18 cellular contexts compared by ENCODE assay signal in genomic region chr13:44329909-44330545, GRCh38. TPM values are rescaled to one million over a fixed set of nuclear protein-coding genes. Genes with fewer than 3 reads are reported as not detected.
A peak's percentile ranks its signal among the peaks of the same experiment; 100 is the strongest.
DNase-seq lines count a peak whose midpoint lies in the region; ATAC-seq, FAIRE-seq and TF ChIP-seq lines count a peak whose summit lies in the region.
"Had no signal": no experiment of that assay in that cellular context is flagged by ENCODE, and none has a peak within 500 bp of the region (broad histone marks: within the 10 kb centered on the region; RNA-seq: fewer than 3 reads in every experiment).

No MANE protein-coding gene starts in this region.

- ATAC-seq in HepG2: peak; percentile 79
- no peak for ATAC-seq in right lobe of liver

- peaks cover 44% of the 10 kb centered on the region for H3K4me1 Mint-ChIP-seq in nephron progenitor cell
- H3K4me1 Mint-ChIP-seq: CD8-positive, alpha-beta memory T cell had no signal

- H3K4me3 ChIP-seq in HepG2 (replicated peaks in 1 of 3; ENCODE audit: insufficient read depth in 1 of 3, low read depth in 2 of 3, low read length in 3 of 3) (no peak overlapping the region), right lobe of liver (no peak overlapping the region), sigmoid colon (no peak overlapping the region)
- H3K4me3 ChIP-seq: BLaER1 had no signal

- no peak for FAIRE-seq in HepG2 (lab: Jason Lieb, UNC)
- FAIRE-seq: GM19239, H1, HTR-8/SVneo had no signal

- no TSS peak for BruUV-seq in HepG2 (replicated peaks; lab: Mats Ljungman, UMichigan)

- TF ChIP-seq POLR2A in HepG2 (IDR thresholded peaks at IDR 0.05; ENCODE audit: insufficient read depth in 1 of 2, low read depth in 2 of 2, low read length in 2 of 2): no peak
- TF ChIP-seq POLR2A in right lobe of liver (IDR thresholded peaks at IDR 0.05): no peak
- TF ChIP-seq POLR2A in sigmoid colon (IDR thresholded peaks at IDR 0.05): no peak

- H3K4me2 ChIP-seq in HepG2 (ENCODE audit: low read depth, low read length): no peak overlapping the region
- H3K4me2 ChIP-seq: BLaER1 had no signal

- POLR2A ChIA-PET in HepG2 (lab: Yijun Ruan, JAX): no interaction called here

- DNase-seq in HepG2 (ENCODE audit: low spot score) (no peak), right lobe of liver (no peak), nephron progenitor cell (no peak), sigmoid colon (no peak), NCI-H446 (lab: John Stamatoyannopoulos, UW) (no peak), hypothalamus (lab: John Stamatoyannopoulos, UW) (no peak), DMS53 treated with DMSO at 0.1 percent for 48 hours (lab: John Stamatoyannopoulos, UW; ENCODE audit: unreplicated experiment) (no peak)
- DNase-seq: 8988T; AML-193; Caco-2; CD8-positive, alpha-beta memory T cell; GF-D8; HCEC 1CT; HFFc6 had no signal

- TF ChIP-seq CTCF in HepG2 (CRISPR knock-in tag; IDR thresholded peaks at IDR 0.05) (no peak), right lobe of liver (IDR thresholded peaks at IDR 0.05) (no peak), nephron progenitor cell (IDR thresholded peaks at IDR 0.05) (no peak), sigmoid colon (IDR thresholded peaks at IDR 0.05) (no peak)

- H3K79me2 ChIP-seq in HepG2 (ENCODE audit: insufficient read depth, low read length): no peaks in the 10 kb centered on the region

- CTCF ChIA-PET in HepG2 (lab: Yijun Ruan, JAX; ENCODE audit: low intra/inter-chr PET ratio, low total read pairs): no interaction called here

- H3K4me3 Mint-ChIP-seq in nephron progenitor cell: no peak overlapping the region
- H3K4me3 Mint-ChIP-seq: CD8-positive, alpha-beta memory T cell; HFFc6 had no signal

- WGBS in HepG2 (ENCODE audit: low lambda C conversion rate): 53% methylated on average over 9 of the region's 10 CpGs
- 94% methylated on average over 2 of the region's 10 CpGs for WGBS in right lobe of liver (ENCODE audit: insufficient coverage, low coverage, low lambda C conversion rate, missing lambda C conversion rate)
- WGBS in sigmoid colon, 2 donors: 90 to 93% methylated on average over 10 of the region's 10 CpGs

- H2AFZ ChIP-seq in HepG2 (ENCODE audit: low read length): no peak overlapping the region

- H3K36me3 Mint-ChIP-seq in nephron progenitor cell (ENCODE audit: low read depth): peaks cover 5% of the 10 kb centered on the region

- intact Hi-C loops in HepG2 (cut with micrococcal nuclease; ENCODE audit: unreplicated experiment) (no loop called here), right lobe of liver (cut with DNase I) (no loop called here), sigmoid colon (cut with DNase I) (no loop called here)

- H3K4me1 ChIP-seq in HepG2 (ENCODE audit: insufficient read depth, low read length): no peaks in the 10 kb centered on the region
- no peaks in the 10 kb centered on the region for H3K4me1 ChIP-seq in right lobe of liver
- peaks cover 0 to 44% (median 39%) of the 10 kb centered on the region in 4 donors for H3K4me1 ChIP-seq in sigmoid colon

- H3K27ac ChIP-seq in HepG2 (ENCODE audit: extremely low read length, insufficient read depth, low read length) (no peak overlapping the region), right lobe of liver (no peak overlapping the region), sigmoid colon (peak overlapping the region in 3 of 4 donors; percentile 24 to 85 (median 85))
- H3K27ac ChIP-seq: BLaER1 had no signal

- in situ Hi-C loops in HepG2 (cut with HindIII; ENCODE audit: extremely low pct_ligation_motif_present, low pct_unique_long_range_greater_than_20kb): no loop called here

- H3K9me3 ChIP-seq in HepG2 (ENCODE audit: low read length) (no peaks in the 10 kb centered on the region), right lobe of liver (no peaks in the 10 kb centered on the region), sigmoid colon (no peaks in the 10 kb centered on the region)
- H3K9me3 ChIP-seq: BLaER1 had no signal

- H4K20me1 ChIP-seq in HepG2 (ENCODE audit: insufficient read depth, low read length): no peaks in the 10 kb centered on the region
- H4K20me1 ChIP-seq: BLaER1 had no signal

- H3K9ac ChIP-seq in HepG2 (ENCODE audit: insufficient read depth, low read depth, low read length): no peak overlapping the region
- H3K9ac ChIP-seq: BLaER1 had no signal

- peaks cover 7% of the 10 kb centered on the region for H3K27me3 Mint-ChIP-seq in nephron progenitor cell (ENCODE audit: low read depth, poor library complexity)

- H3K36me3 ChIP-seq in HepG2 (replicated peaks in 1 of 2; ENCODE audit: control insufficient read depth in 1 of 2, insufficient read depth in 2 of 2, low read length in 2 of 2) (no peaks in the 10 kb centered on the region), right lobe of liver (no peaks in the 10 kb centered on the region), sigmoid colon (no peaks in the 10 kb centered on the region)
- H3K36me3 ChIP-seq: BLaER1 had no signal

- 0 out of 5 replicates have a peak, but pooled peaks cover 0 to 2% of the 10 kb centered on the region in 2 experiments for H3K27me3 ChIP-seq in HepG2 (ENCODE audit: control insufficient read depth in 1 of 2, insufficient read depth in 2 of 2, low read length in 2 of 2)
- H3K27me3 ChIP-seq in right lobe of liver: no peaks in the 10 kb centered on the region
- H3K27me3 ChIP-seq in sigmoid colon: no peaks in the 10 kb centered on the region
- H3K27me3 ChIP-seq: BLaER1 had no signal

- TF ChIP-seq EP300 in HepG2 (IDR thresholded peaks at IDR 0.05; ENCODE audit: low read depth in 2 of 2, low read length in 2 of 2) (no peak), HepG2 (CRISPR knock-in tag; IDR thresholded peaks at IDR 0.05; ENCODE audit: borderline replicate concordance) (no peak), sigmoid colon (IDR thresholded peaks at IDR 0.05) (no peak)

- peaks cover 26% of the 10 kb centered on the region for H3K9me3 Mint-ChIP-seq in nephron progenitor cell

- H3K27ac Mint-ChIP-seq in nephron progenitor cell: peak overlapping the region; percentile 44
- H3K27ac Mint-ChIP-seq: CD8-positive, alpha-beta memory T cell; HFFc6 had no signal

- no peak for TF ChIP-seq RAD21 in HepG2 (CRISPR knock-in tag; IDR thresholded peaks at IDR 0.05)

TF ChIP-seq in HepG2, 621 proteins besides CTCF, POLR2A, EP300 and RAD21:
- TF ChIP-seq ZNF33A (CRISPR knock-in tag; IDR thresholded peaks at IDR 0.05; ENCODE audit: borderline replicate concordance) (no peak), STAG1 (CRISPR knock-in tag; IDR thresholded peaks at IDR 0.05) (peak; percentile 6; the same call in 1 of the 2 replicates)

RNA-seq across cellular contexts. Expression of gene SERP2, which starts 43.6 kb away (rescaled TPM):
- total RNA-seq in HepG2 (2016; rRNA removed; fragmentation: Illumina TruSeq; extraction: Trizol) (not detected in 2 replicates), right lobe of liver (1 to 10 TPM; 2.1 to 9.0 (median 2.8) TPM), sigmoid colon (1 to 10 TPM; 6.9 to 9.6 (median 8.6) TPM)
- total RNA-seq in HepG2 (2016; cell fraction: cytosol; rRNA removed; fragmentation: Illumina TruSeq; extraction: Trizol; ENCODE audit: low read depth): not detected in 2 replicates
- total RNA-seq in HepG2 (2016; cell fraction: insoluble cytoplasmic fraction; rRNA removed; fragmentation: Illumina TruSeq; extraction: Trizol): not detected in 2 replicates
- not detected in 2 replicates for total RNA-seq in HepG2 (2016; cell fraction: membrane; rRNA removed; fragmentation: Illumina TruSeq; extraction: Trizol)
- total RNA-seq in HepG2 (2016; cell fraction: nucleus; rRNA removed; fragmentation: Illumina TruSeq; extraction: Trizol): not detected in 2 replicates
- polyA plus RNA-seq in HepG2 (2011; rRNA removed) (not detected in 2 replicates), sigmoid colon (1 to 10 TPM; 3.2 to 6.0 (median 5.0) TPM)
- polyA plus RNA-seq in HepG2 (2011; cell fraction: cytosol; rRNA removed): not detected in 2 replicates
- not detected in 2 replicates for polyA plus RNA-seq in HepG2 (2011; cell fraction: nucleus; rRNA removed)
- polyA plus RNA-seq in HepG2 (2012): not detected in 2 replicates
- not detected in 2 replicates for polyA plus RNA-seq in HepG2 (2016; cell fraction: cytosol; fragmentation: Illumina TruSeq; extraction: Trizol; ENCODE audit: low read depth)
- not detected in 2 replicates for polyA plus RNA-seq in HepG2 (2016; cell fraction: insoluble cytoplasmic fraction; fragmentation: Illumina TruSeq; extraction: Trizol; ENCODE audit: low read depth)
- polyA plus RNA-seq in HepG2 (2016; cell fraction: membrane; fragmentation: Illumina TruSeq; extraction: Trizol; ENCODE audit: low read depth): not detected in 2 replicates
- not detected in 2 replicates for polyA plus RNA-seq in HepG2 (2016; cell fraction: nucleus; fragmentation: Illumina TruSeq; extraction: Trizol; ENCODE audit: insufficient read depth, low read depth)
- polyA minus RNA-seq in HepG2 (2011; rRNA and poly(A)+ RNA removed; ENCODE audit: low replicate concordance): not detected in 2 replicates
- not detected in 2 replicates for polyA minus RNA-seq in HepG2 (2011; cell fraction: cytosol; rRNA and poly(A)+ RNA removed)
- polyA minus RNA-seq in HepG2 (2011; cell fraction: nucleus; rRNA and poly(A)+ RNA removed): not detected in 2 replicates
- total RNA-seq: Caco-2 had no signal

Comparison
In these comparisons a context has a peak if more than half of its experiments do, and no peak if none do; other contexts are left out.
1. H3K27ac ChIP-seq: peak in sigmoid colon (3 of 4); none in HepG2 (single experiment) and right lobe of liver (0 of 3).